ENCODE assay signal across 1 cellular context in genomic region chr17:59853168-59853918, GRCh38.
TF ChIP-seq lines count a peak whose summit lies in the region.

No MANE protein-coding gene starts in this region.

TF ChIP-seq in K562, 482 proteins besides CTCF, POLR2A, EP300 and RAD21 (continued from another document):
- TF ChIP-seq ZBTB49 (CRISPR knock-in tag; IDR thresholded peaks at IDR 0.05; ENCODE audit: borderline replicate concordance) (no peak), THAP7 (CRISPR knock-in tag; IDR thresholded peaks at IDR 0.05) (no peak)
